9 cellular contexts compared by ENCODE assay signal in genomic region chr5:158910782-158911692, GRCh38.
A peak's percentile ranks its signal among the peaks of the same experiment; 100 is the strongest.
DNase-seq lines count a peak whose midpoint lies in the region; ATAC-seq and TF ChIP-seq lines count a peak whose summit lies in the region.
"Had no signal": no experiment of that assay in that cellular context is flagged by ENCODE, and none has a peak within 500 bp of the region (broad histone marks: within the 10 kb centered on the region; RNA-seq: fewer than 3 reads in every experiment).

No MANE protein-coding gene starts in this region.

- no peak overlapping the region for H3K14ac ChIP-seq in mesenchymal stem cell (ENCODE audit: low read length in 2 of 2)

- H2AFZ ChIP-seq in mesenchymal stem cell (ENCODE audit: low read depth, low read length) (no peak overlapping the region), MM.1S (ENCODE audit: low read length) (no peak overlapping the region)
- H2AFZ ChIP-seq: parathyroid adenoma had no signal

- H3K23ac ChIP-seq in mesenchymal stem cell (ENCODE audit: low read length in 2 of 2): no peak overlapping the region

- H3K27me3 ChIP-seq in mesenchymal stem cell (ENCODE audit: control insufficient read depth in 1 of 2, insufficient read depth in 1 of 2, low read length in 2 of 2): no peaks in the 10 kb centered on the region
- no peaks in the 10 kb centered on the region for H3K27me3 ChIP-seq in MM.1S (replicated peaks; ENCODE audit: insufficient read depth, low read length)

- no peaks in the 10 kb centered on the region for H3K9me2 ChIP-seq in MM.1S (replicated peaks; ENCODE audit: insufficient read depth, low read length)

- no peak overlapping the region for H2BK120ac ChIP-seq in mesenchymal stem cell (ENCODE audit: low read depth, low read length)

- H3K9ac ChIP-seq in mesenchymal stem cell (ENCODE audit: low read length): peak overlapping the region; percentile 70
- no peak overlapping the region for H3K9ac ChIP-seq in MM.1S (ENCODE audit: low read length)
- H3K9ac ChIP-seq: parathyroid adenoma had no signal

- H3F3A ChIP-seq in MM.1S (ENCODE audit: insufficient read depth, low read length): no peaks in the 10 kb centered on the region

- ATAC-seq in GM18873 (IDR thresholded peaks at IDR 0.05; ENCODE audit: low FRiP score, unreplicated experiment) (peak; percentile 69), GM21723 (IDR thresholded peaks at IDR 0.05; ENCODE audit: unreplicated experiment) (peak; percentile 70), HG03460 (IDR thresholded peaks at IDR 0.05; ENCODE audit: unreplicated experiment) (peak; percentile 80)

- H2BK15ac ChIP-seq in mesenchymal stem cell (ENCODE audit: low read depth, poor library complexity, severe bottlenecking): no peak overlapping the region

- H3K36me3 Mint-ChIP-seq in activated T-helper 2 cell treated with anti-CD3 and anti-CD28 coated beads, Interferon-gamma antibody, Interleukin-2, Interleukin-4, amounts not matched to agents 10 μg/mL and 5 μg/mL and 100 μg/mL, durations not matched to agents 14 hours and 24 hours and 36 hours (ENCODE audit: low read depth): no peaks in the 10 kb centered on the region

- no peaks in the 10 kb centered on the region for H3K9me3 Mint-ChIP-seq in activated T-helper 2 cell treated with anti-CD3 and anti-CD28 coated beads, Interferon-gamma antibody, Interleukin-2, Interleukin-4, amounts not matched to agents 10 μg/mL and 5 μg/mL and 100 μg/mL, durations not matched to agents 14 hours and 24 hours and 36 hours

- H3K27me3 Mint-ChIP-seq in activated T-helper 2 cell treated with anti-CD3 and anti-CD28 coated beads, Interferon-gamma antibody, Interleukin-2, Interleukin-4, amounts not matched to agents 10 μg/mL and 5 μg/mL and 100 μg/mL, durations not matched to agents 14 hours and 24 hours and 36 hours (ENCODE audit: low read depth): peaks cover 3% of the 10 kb centered on the region

- peak overlapping the region in 1 of 2 experiments; percentile 26 for H3K4ac ChIP-seq in mesenchymal stem cell (ENCODE audit: low read depth in 1 of 2, low read length in 2 of 2)

- no peak overlapping the region for H3K27ac Mint-ChIP-seq in activated T-helper 2 cell treated with anti-CD3 and anti-CD28 coated beads, Interferon-gamma antibody, Interleukin-2, Interleukin-4, amounts not matched to agents 10 μg/mL and 5 μg/mL and 100 μg/mL, durations not matched to agents 14 hours and 24 hours and 36 hours

- no peak overlapping the region for H4K91ac ChIP-seq in mesenchymal stem cell (ENCODE audit: low read length)

- H3K4me2 ChIP-seq in mesenchymal stem cell (ENCODE audit: low read length, poor library complexity, severe bottlenecking): no peak overlapping the region
- no peak overlapping the region for H3K4me2 ChIP-seq in MM.1S (ENCODE audit: low read depth, low read length)

- TF ChIP-seq CTCF in MM.1S (IDR thresholded peaks at IDR 0.05; ENCODE audit: low read length): no peak

- H3K36me3 ChIP-seq in mesenchymal stem cell (ENCODE audit: control insufficient read depth in 1 of 2, insufficient read depth in 2 of 2, low read depth in 1 of 2, low read length in 2 of 2): peaks cover 0 to 6% of the 10 kb centered on the region in 2 experiments
- H3K36me3 ChIP-seq in MM.1S (replicated peaks; ENCODE audit: insufficient read depth, low read length): no peaks in the 10 kb centered on the region

- no peaks in the 10 kb centered on the region for H3K4me1 Mint-ChIP-seq in activated T-helper 2 cell treated with anti-CD3 and anti-CD28 coated beads, Interferon-gamma antibody, Interleukin-2, Interleukin-4, amounts not matched to agents 10 μg/mL and 5 μg/mL and 100 μg/mL, durations not matched to agents 14 hours and 24 hours and 36 hours (ENCODE audit: low read depth)

- H3K4me3 ChIP-seq in mesenchymal stem cell (ENCODE audit: insufficient read depth in 1 of 2, low read depth in 1 of 2, low read length in 2 of 2): peak overlapping the region in 1 of 2 experiments; percentile 33
- no peak overlapping the region for H3K4me3 ChIP-seq in MM.1S (ENCODE audit: low read length)

- DNase-seq in mesenchymal stem cell (peak; percentile 61), HK-2 (ENCODE audit: unreplicated experiment) (no peak), MM.1S (no peak)
- no peak for DNase-seq in activated T-helper 2 cell treated with anti-CD3 and anti-CD28 coated beads, Interferon-gamma antibody, Interleukin-2, Interleukin-4, amounts not matched to agents 10 μg/mL and 5 μg/mL and 100 μg/mL, durations not matched to agents 14 hours and 24 hours and 36 hours (ENCODE audit: low spot score)
- DNase-seq: NCI-H187 treated with DMSO at 0.1 percent for 48 hours had no signal

- no peak overlapping the region for H3K4me3 Mint-ChIP-seq in activated T-helper 2 cell treated with anti-CD3 and anti-CD28 coated beads, Interferon-gamma antibody, Interleukin-2, Interleukin-4, amounts not matched to agents 10 μg/mL and 5 μg/mL and 100 μg/mL, durations not matched to agents 14 hours and 24 hours and 36 hours (ENCODE audit: low read depth)

- H3K9me3 ChIP-seq in mesenchymal stem cell (ENCODE audit: control insufficient read depth, low read length) (no peaks in the 10 kb centered on the region), MM.1S (replicated peaks; ENCODE audit: insufficient read depth, low read length) (no peaks in the 10 kb centered on the region)

- no peak overlapping the region for H4K8ac ChIP-seq in mesenchymal stem cell (ENCODE audit: low read length)

- no peak overlapping the region for H2BK12ac ChIP-seq in mesenchymal stem cell (ENCODE audit: low read length in 2 of 2)

- H4K20me1 ChIP-seq in MM.1S (ENCODE audit: insufficient read depth, low read length): no peaks in the 10 kb centered on the region

- 83% methylated on average over 6 of the region's 6 CpGs for WGBS in mesenchymal stem cell

- intact Hi-C loops in activated T-helper 2 cell treated with anti-CD3 and anti-CD28 coated beads, Interferon-gamma antibody, Interleukin-2, Interleukin-4, amounts not matched to agents 10 μg/mL and 5 μg/mL and 100 μg/mL, durations not matched to agents 14 hours and 24 hours and 36 hours (cut with micrococcal nuclease): no loop called here

- H2AK5ac ChIP-seq in mesenchymal stem cell (ENCODE audit: low read length, severe bottlenecking): no peak overlapping the region

- H3K4me1 ChIP-seq in mesenchymal stem cell (ENCODE audit: control insufficient read depth, insufficient read depth, low read depth, low read length) (peaks cover 2% of the 10 kb centered on the region), MM.1S (ENCODE audit: low read length) (no peaks in the 10 kb centered on the region)
- H3K4me1 ChIP-seq: parathyroid adenoma had no signal

- H2BK5ac ChIP-seq in mesenchymal stem cell (ENCODE audit: low read depth, low read length, poor library complexity, severe bottlenecking): no peak overlapping the region

- no peaks in the 10 kb centered on the region for H3K79me2 ChIP-seq in MM.1S (ENCODE audit: low read length)
- H3K79me2 ChIP-seq: parathyroid adenoma had no signal

- no peak overlapping the region for H3K27ac ChIP-seq in mesenchymal stem cell (ENCODE audit: low read length, poor library complexity, severe bottlenecking)
- H3K27ac ChIP-seq in MM.1S (ENCODE audit: low read length): no peak overlapping the region
- H3K27ac ChIP-seq: parathyroid adenoma had no signal

- no peak overlapping the region for H3K18ac ChIP-seq in mesenchymal stem cell (ENCODE audit: low read depth in 1 of 2, low read length in 2 of 2)

- no peaks in the 10 kb centered on the region for H3K79me1 ChIP-seq in mesenchymal stem cell (replicated peaks; ENCODE audit: low read length, poor library complexity, severe bottlenecking)
